ENCODE assay signal across 9 cellular contexts in the genomic region with DNA sequence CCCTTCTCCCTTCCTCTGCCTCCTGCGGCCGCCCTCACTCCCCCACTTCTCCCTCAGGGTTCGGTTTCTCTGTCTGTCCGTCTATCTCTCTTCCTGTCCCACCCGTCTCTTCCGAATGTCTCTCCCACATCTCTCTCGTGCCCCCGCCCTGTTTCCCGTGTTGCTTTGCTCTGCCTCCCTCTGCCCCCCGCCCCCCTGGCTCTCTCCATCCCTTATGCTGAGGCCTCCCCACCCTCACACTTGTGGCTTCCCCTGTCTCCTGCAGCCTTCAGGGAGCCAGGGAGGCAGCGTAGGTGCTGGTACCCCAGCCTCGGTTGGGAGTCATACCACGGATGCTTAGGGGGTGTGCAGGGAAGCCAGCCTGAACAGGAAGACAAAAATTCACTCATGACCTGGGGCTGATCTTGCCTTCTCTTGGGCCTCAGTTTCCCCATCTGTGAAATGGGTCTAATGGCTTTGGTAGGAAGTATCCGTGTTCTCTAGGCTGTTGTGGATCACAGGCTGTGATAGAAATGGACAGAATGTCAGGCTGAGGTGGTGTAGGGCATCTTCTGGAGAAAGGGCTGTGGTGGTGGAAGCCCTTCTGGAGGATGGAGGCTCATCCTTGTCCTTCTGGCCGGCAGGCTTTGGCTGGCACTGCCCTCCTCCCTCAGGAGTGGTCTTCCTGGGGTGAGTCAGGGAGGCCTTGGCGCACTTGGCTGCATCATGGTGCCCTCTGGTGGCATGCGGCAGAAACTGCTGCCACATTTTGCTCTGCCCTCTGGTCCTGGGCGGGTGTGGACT. TPM values are rescaled to one million over a fixed set of nuclear protein-coding genes. Genes with fewer than 3 reads are reported as not detected.
DNase-seq lines count a peak whose midpoint lies in the region; ATAC-seq and TF ChIP-seq lines count a peak whose summit lies in the region.
"Had no signal": no experiment of that assay in that cellular context is flagged by ENCODE, and none has a peak within 500 bp of the region (broad histone marks: within the 10 kb centered on the region; RNA-seq: fewer than 3 reads in every experiment).

No MANE protein-coding gene starts in this region.

- H3K36me3 ChIP-seq in GM23248 (ENCODE audit: low read depth) (no peaks in the 10 kb centered on the region), lung (ENCODE audit: control insufficient read depth in 2 of 2, insufficient read depth in 2 of 2, low read length in 2 of 2) (no peaks in the 10 kb centered on the region)

- no peaks in the 10 kb centered on the region for H3K9me2 ChIP-seq in GM23248 (ENCODE audit: insufficient read depth)

- peak; percentile 90 for TF ChIP-seq CTCF in lung (IDR thresholded peaks at IDR 0.05; ENCODE audit: control extremely low read depth, extremely low read depth)

- no peak overlapping the region for H2AFZ ChIP-seq in GM23248

- in situ Hi-C loops in GM23248 (cut with MboI), result no loop called here

- H3K9me3 ChIP-seq in GM23248 (ENCODE audit: low read depth), result no peaks in the 10 kb centered on the region
- H3K9me3 ChIP-seq in lung (ENCODE audit: control insufficient read depth in 2 of 2, insufficient read depth in 1 of 2, low read length in 1 of 2), result no peaks in the 10 kb centered on the region

- H3K27ac Mint-ChIP-seq in activated CD4-positive, alpha-beta T cell treated with anti-CD3 and anti-CD28 coated beads, Interleukin-2, amount 10 ng/mL, durations not matched to agents 24 days and 14 days, result no peak overlapping the region

- H3K4me2 ChIP-seq in GM23248 (ENCODE audit: unreplicated experiment), result no peak overlapping the region

- ATAC-seq in lung (ENCODE audit: insufficient read depth, low FRiP score) (peak; percentile 73), HG03342 (IDR thresholded peaks at IDR 0.05; ENCODE audit: unreplicated experiment) (no peak)

- H3K27ac ChIP-seq in GM23248 (no peak overlapping the region), lung (ENCODE audit: low read depth in 1 of 2, low read length in 1 of 2) (no peak overlapping the region)

- H3K4me3 Mint-ChIP-seq in activated CD4-positive, alpha-beta T cell treated with anti-CD3 and anti-CD28 coated beads, Interleukin-2, amount 10 ng/mL, durations not matched to agents 24 days and 14 days, result no peak overlapping the region

- no peaks in the 10 kb centered on the region for H3K9me3 Mint-ChIP-seq in activated CD4-positive, alpha-beta T cell treated with anti-CD3 and anti-CD28 coated beads, Interleukin-2, amount 10 ng/mL, durations not matched to agents 24 days and 14 days

- no peaks in the 10 kb centered on the region for H3K27me3 Mint-ChIP-seq in activated CD4-positive, alpha-beta T cell treated with anti-CD3 and anti-CD28 coated beads, Interleukin-2, amount 10 ng/mL, durations not matched to agents 24 days and 14 days

- DNase-seq in AG08396 (ENCODE audit: low spot score) (peak; percentile 84), GM23248 (peak; percentile 84), NCI-H345 treated with DMSO at 0.1 percent for 48 hours (lab: John Stamatoyannopoulos, UW; ENCODE audit: unreplicated experiment) (peak; percentile 20), dermis blood vessel endothelial cell (peak; percentile 87), lung (ENCODE audit: low spot score) (peak; percentile 66)
- peak; percentile 87 for DNase-seq in activated CD4-positive, alpha-beta T cell treated with anti-CD3 and anti-CD28 coated beads, Interleukin-2, amount 10 ng/mL, durations not matched to agents 24 days and 14 days
- peak; percentile 39 for DNase-seq in stimulated activated CD8-positive, alpha-beta memory T cell treated with anti-CD3 and anti-CD28 coated beads, Interleukin-12 subunit alpha, Interleukin-12 subunit beta, amount 100 ng/mL, for 4 hours (ENCODE audit: low read depth)

- H3K36me3 Mint-ChIP-seq in activated CD4-positive, alpha-beta T cell treated with anti-CD3 and anti-CD28 coated beads, Interleukin-2, amount 10 ng/mL, durations not matched to agents 24 days and 14 days (ENCODE audit: low read depth), result no peaks in the 10 kb centered on the region

- H3K4me1 Mint-ChIP-seq in activated CD4-positive, alpha-beta T cell treated with anti-CD3 and anti-CD28 coated beads, Interleukin-2, amount 10 ng/mL, durations not matched to agents 24 days and 14 days, result peaks cover 2% of the 10 kb centered on the region

- peaks cover 10% of the 10 kb centered on the region; the same call in 1 of the 2 replicates for H3K4me1 ChIP-seq in GM23248 (ENCODE audit: insufficient read depth)
- no peaks in the 10 kb centered on the region for H3K4me1 ChIP-seq in lung (ENCODE audit: control insufficient read depth in 2 of 2, insufficient read depth in 2 of 2, low read length in 2 of 2)

- no peaks in the 10 kb centered on the region for H4K20me1 ChIP-seq in GM23248 (ENCODE audit: insufficient read depth)

- WGBS in GM23248 (ENCODE audit: low coverage in 1 of 2, low lambda C conversion rate in 2 of 2, missing lambda C conversion rate in 2 of 2), 2 experiments, result 43 to 52% methylated on average over 10 to 18 of the region's 18 CpGs
- WGBS in lung, 2 donors, result 51 to 60% methylated on average over 18 of the region's 18 CpGs

- H3K79me2 ChIP-seq in GM23248 (ENCODE audit: insufficient read depth), result no peaks in the 10 kb centered on the region

- no peak overlapping the region for H3K9ac ChIP-seq in GM23248

- intact Hi-C loops in activated CD4-positive, alpha-beta T cell treated with anti-CD3 and anti-CD28 coated beads, Interleukin-2, amount 10 ng/mL, durations not matched to agents 24 days and 14 days (cut with micrococcal nuclease), result loop anchor here (1.0 to 5.0 kb wide), 3 partner anchors 93 to 148 kb away; no protein-coding TSS in a partner anchor

- H3K4me3 ChIP-seq in GM23248, result no peak overlapping the region
- no peak overlapping the region for H3K4me3 ChIP-seq in lung

- no peaks in the 10 kb centered on the region for H3K27me3 ChIP-seq in GM23248 (replicated peaks; ENCODE audit: insufficient read depth)
- H3K27me3 ChIP-seq in lung (ENCODE audit: control insufficient read depth, insufficient read depth), result no peaks in the 10 kb centered on the region

- H3F3A ChIP-seq in GM23248 (ENCODE audit: insufficient read depth), result peaks cover 7% of the 10 kb centered on the region; the same call in 1 of the 2 replicates

RNA-seq across cellular contexts. Expression of a gene that starts 55.5 kb away (rescaled TPM):
- not detected in 2 replicates for total RNA-seq in GM23248 (2014; rRNA removed; shearing (Covaris generic))
- polyA plus RNA-seq in GM23248 (2016; fragmentation: Nextera tagmentation; extraction: Ambion mirVana) (not detected in 2 replicates), lung (under 1 TPM; 0.22 to 0.31 TPM)
- not detected in 2 replicates for total RNA-seq in activated CD4-positive, alpha-beta T cell treated with anti-CD3 and anti-CD28 coated beads, Interleukin-2, amount 10 ng/mL, durations not matched to agents 24 days and 14 days
- total RNA-seq in dermis blood vessel endothelial cell (0.05 TPM in 1 of 2 replicates, not detected in the other), lung (1 to 10 TPM; 1.4 to 2.9 TPM)
- total RNA-seq: subcutaneous adipose tissue had no signal

Comparison
In these comparisons a context has a peak if more than half of its experiments do, and no peak if none do; other contexts are left out.
1. DNase-seq: peak in every context shown above with its lines; median percentile 87 in activated CD4-positive, alpha-beta T cell treated with anti-CD3 and anti-CD28 coated beads, Interleukin-2, amount 10 ng/mL, durations not matched to agents 24 days and 14 days; 87 in dermis blood vessel endothelial cell; 84 in AG08396; 84 in GM23248; 66 in lung; 39 in stimulated activated CD8-positive, alpha-beta memory T cell treated with anti-CD3 and anti-CD28 coated beads, Interleukin-12 subunit alpha, Interleukin-12 subunit beta, amount 100 ng/mL, for 4 hours; 20 in NCI-H345 treated with DMSO at 0.1 percent for 48 hours.